ENCODE assay signal across 31 cellular contexts in the genomic region with DNA sequence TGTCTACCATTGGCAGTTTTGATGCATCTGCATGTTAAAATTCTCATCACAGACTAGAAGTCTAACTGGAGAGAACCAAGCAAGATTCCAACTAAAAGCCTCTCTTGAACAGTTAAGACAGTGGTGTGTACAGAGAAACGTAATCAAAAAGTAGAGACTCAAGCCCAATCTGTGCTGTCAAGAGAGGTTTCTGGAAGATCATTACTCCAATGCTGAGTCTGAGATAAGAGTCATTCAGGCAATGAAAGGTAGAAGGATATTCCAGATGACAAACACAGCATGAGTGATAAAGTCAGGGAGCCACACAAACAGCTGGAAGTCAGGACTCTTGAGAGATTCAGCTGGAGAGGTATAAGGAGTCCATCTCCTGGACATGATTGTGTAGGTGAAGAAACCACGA. TPM values are rescaled to one million over a fixed set of nuclear protein-coding genes. Genes with fewer than 3 reads are reported as not detected.
A peak's percentile ranks its signal among the peaks of the same experiment; 100 is the strongest.
DNase-seq lines count a peak whose midpoint lies in the region; ATAC-seq, FAIRE-seq and TF ChIP-seq lines count a peak whose summit lies in the region.
"Had no signal": no experiment of that assay in that cellular context is flagged by ENCODE, and none has a peak within 500 bp of the region (broad histone marks: within the 10 kb centered on the region; RNA-seq: fewer than 3 reads in every experiment).

No MANE protein-coding gene starts in this region.

- H4K91ac ChIP-seq in H1 (replicated peaks; ENCODE audit: insufficient read length, low read length): no peak overlapping the region

- TF ChIP-seq RAD21 in K562 (CRISPR knock-in tag; conservative IDR thresholded peaks at IDR 0.05 in 1 of 2, IDR thresholded peaks at IDR 0.05 in 1 of 2) (no peak), H1 (IDR thresholded peaks at IDR 0.05 in 1 of 2, conservative IDR thresholded peaks at IDR 0.05 in 1 of 2; ENCODE audit: low read depth in 2 of 2, low read length in 2 of 2) (no peak)

- H3K36me3 ChIP-seq in K562 (ENCODE audit: control insufficient read depth, insufficient read depth, low read length) (no peaks in the 10 kb centered on the region), H1 (ENCODE audit: control insufficient read depth in 2 of 4, insufficient read depth in 4 of 4, low read length in 3 of 4) (no peaks in the 10 kb centered on the region)
- H3K36me3 ChIP-seq: BE2C; BLaER1; BLaER1 treated with 17β-estradiol and CSF1 and Interleukin-3, amounts not matched to agents 10 nM and 100 nM had no signal

- H3K4me1 ChIP-seq in K562 (replicated peaks in 1 of 2; ENCODE audit: control insufficient read depth in 2 of 2, insufficient read depth in 2 of 2, low read length in 2 of 2) (no peaks in the 10 kb centered on the region; a peak in 1 of 5 replicates), H1 (replicated peaks in 1 of 4; ENCODE audit: control insufficient read depth in 3 of 4, insufficient read depth in 4 of 4, low read length in 3 of 4) (no peaks in the 10 kb centered on the region)
- H3K4me1 ChIP-seq: A549; BLaER1; BLaER1 treated with 17β-estradiol and CSF1 and Interleukin-3, amounts not matched to agents 10 nM and 100 nM; Caco-2 had no signal

- TF ChIP-seq CTCF in K562 (IDR thresholded peaks at IDR 0.05 in 2 of 3, conservative IDR thresholded peaks at IDR 0.05 in 1 of 3; ENCODE audit: insufficient read depth in 2 of 3, low read depth in 1 of 3, low read length in 3 of 3) (no peak), H1 (IDR thresholded peaks at IDR 0.05; ENCODE audit: control extremely low read depth in 1 of 3, insufficient read depth in 1 of 3, low read depth in 1 of 3, low read length in 3 of 3) (no peak)

- BruUV-seq in K562 (replicated peaks; lab: Mats Ljungman, UMichigan): no TSS peak

- H2BK120ac ChIP-seq in H1 (replicated peaks; ENCODE audit: low read depth, low read length): no peak overlapping the region

- no peak overlapping the region for H2AFZ ChIP-seq in K562 (ENCODE audit: low read depth, low read length)
- 0 out of 2 replicates have a peak overlapping the region, but pooled peaks have one; percentile 20 for H2AFZ ChIP-seq in H1 (ENCODE audit: low read length)

- intact Hi-C loops in K562 (cut with micrococcal nuclease): no loop called here

- H2BK20ac ChIP-seq in H1 (ENCODE audit: low read length): no peak overlapping the region

- H3K18ac ChIP-seq in H1 (ENCODE audit: extremely low read depth, low read length): no peak overlapping the region

- no peak overlapping the region for H3K23ac ChIP-seq in H1 (ENCODE audit: insufficient read length)

- H2BK5ac ChIP-seq in H1 (ENCODE audit: low read depth, low read length): no peak overlapping the region

- H3K23me2 ChIP-seq in H1 (ENCODE audit: low read depth, low read length): no peaks in the 10 kb centered on the region

- CTCF ChIA-PET in K562 (lab: Yijun Ruan, JAX; ENCODE audit: low intra/inter-chr PET ratio) (no interaction called here), H1 (lab: Charles Lee; ENCODE audit: partially characterized antibody) (interaction anchor here (3.0 kb wide), 1 partner anchor 8 kb away, joined by 18 read pairs; no protein-coding TSS in a partner anchor)

- H4K20me1 ChIP-seq in K562 (replicated peaks; ENCODE audit: control insufficient read depth, insufficient read depth, low read length) (no peaks in the 10 kb centered on the region), H1 (replicated peaks in 1 of 2; ENCODE audit: control insufficient read depth in 1 of 2, insufficient read depth in 2 of 2, low read length in 2 of 2) (no peaks in the 10 kb centered on the region)
- H4K20me1 ChIP-seq: BLaER1; BLaER1 treated with 17β-estradiol and CSF1 and Interleukin-3, amounts not matched to agents 10 nM and 100 nM had no signal

- POLR2A ChIA-PET in K562 (lab: Yijun Ruan, JAX) (interaction anchor here (1.6 kb wide), 1 partner anchor 8 kb away, joined by 3 read pairs; no protein-coding TSS in a partner anchor), H1 (lab: Charles Lee; ENCODE audit: partially characterized antibody) (no interaction called here)

- DNase-seq in K562 (ENCODE audit: extremely low read depth in 1 of 4, low spot score in 3 of 4): peak in 1 of 4 experiments; percentile 20
- DNase-seq in H1 (ENCODE audit: low read depth in 1 of 2, low spot score in 2 of 2): no peak
- no peak for DNase-seq in stimulated activated CD4-positive, alpha-beta T cell treated with anti-CD3 and anti-CD28 coated beads, Interleukin-12 subunit alpha, Interleukin-12 subunit beta, amount 100 ng/mL, for 4 hours
- DNase-seq: 8988T; ACHN; AML-193; BE2C; C1 segment of cervical spinal cord; Caco-2; Calu3; CD4-positive, alpha-beta memory T cell; CD4-positive, alpha-beta T cell; CD4-positive, CD25-positive, alpha-beta regulatory T cell; CD8-positive, alpha-beta memory T cell; CD8-positive, alpha-beta T cell; COR-L47; DMS 273 treated with DMSO at 0.1 percent for 48 hours; DMS153; DMS53; DMS79; DMS79 treated with DMSO at 0.1 percent for 48 hours; DND-41; EL had no signal

- H3K79me2 ChIP-seq in K562 (ENCODE audit: control insufficient read depth, insufficient read depth, low read length) (no peaks in the 10 kb centered on the region), H1 (ENCODE audit: control insufficient read depth in 1 of 2, insufficient read depth in 2 of 2, low read length in 2 of 2) (no peaks in the 10 kb centered on the region)

- H3K9me3 ChIP-seq in K562 (replicated peaks; ENCODE audit: control insufficient read depth, insufficient read depth, low read depth, low read length) (no peaks in the 10 kb centered on the region), H1 (ENCODE audit: insufficient read depth in 2 of 2, low read depth in 1 of 2, low read length in 1 of 2) (no peaks in the 10 kb centered on the region; a peak in 1 of 4 replicates)
- H3K9me3 ChIP-seq: A549, BE2C, BLaER1, Caco-2 had no signal

- H2BK15ac ChIP-seq in H1 (ENCODE audit: low read length): no peak overlapping the region

- no peaks in the 10 kb centered on the region for H3K79me1 ChIP-seq in H1 (ENCODE audit: low read depth, low read length)

- H3K9ac ChIP-seq in K562 (ENCODE audit: insufficient read depth in 1 of 2, low read depth in 2 of 2, low read length in 2 of 2): no peak overlapping the region
- H3K9ac ChIP-seq in H1 (replicated peaks in 1 of 4; ENCODE audit: extremely low read depth in 1 of 4, low read depth in 3 of 4, low read length in 3 of 4): no peak overlapping the region
- H3K9ac ChIP-seq: BLaER1; BLaER1 treated with 17β-estradiol and CSF1 and Interleukin-3, amounts not matched to agents 10 nM and 100 nM had no signal

- no peak for FAIRE-seq in K562 (lab: Jason Lieb, UNC)
- no peak for FAIRE-seq in H1 (lab: Jason Lieb, UNC)
- FAIRE-seq: A204.1, A549 had no signal

- H3K4ac ChIP-seq in H1 (replicated peaks; ENCODE audit: insufficient read length, low read depth, low read length): no peak overlapping the region

- H3K27ac ChIP-seq in K562 (ENCODE audit: extremely low read depth, low read depth, low read length) (no peak overlapping the region), H1 (ENCODE audit: low read depth, low read length) (no peak overlapping the region)
- H3K27ac ChIP-seq: 22Rv1; A549; BLaER1; BLaER1 treated with 17β-estradiol and CSF1 and Interleukin-3, amounts not matched to agents 10 nM and 100 nM; C4-2B had no signal

- no peak for TF ChIP-seq POLR2A in K562 (conservative IDR thresholded peaks at IDR 0.05)
- TF ChIP-seq POLR2A in H1 (IDR thresholded peaks at IDR 0.05; ENCODE audit: control extremely low read depth in 1 of 2, low read depth in 2 of 2, low read length in 2 of 2): no peak

- no peaks in the 10 kb centered on the region for H3K9me1 ChIP-seq in K562 (ENCODE audit: control insufficient read depth, insufficient read depth, low read length)

- ATAC-seq in K562 (peak; percentile 68), GM21390 (IDR thresholded peaks at IDR 0.05; ENCODE audit: unreplicated experiment) (no peak)
- ATAC-seq: A549; CD8-positive, alpha-beta T cell had no signal

- WGBS in K562 (ENCODE audit: insufficient coverage, low coverage, missing lambda C conversion rate): 0% methylated on average over 2 of the region's 2 CpGs
- WGBS in H1 (ENCODE audit: extremely low coverage in 1 of 2, insufficient coverage in 1 of 2, insufficient read length in 1 of 2, insufficient replicate concordance in 2 of 2, low coverage in 1 of 2, low lambda C conversion rate in 2 of 2, missing lambda C conversion rate in 1 of 2), 2 experiments: 94% methylated on average over 2 of the region's 2 CpGs; no CpG with 5 or more reads in 1 of the 2 experiments

- H4K5ac ChIP-seq in H1 (ENCODE audit: insufficient read length, low read depth, low read length): no peak overlapping the region

- H3K4me3 ChIP-seq in K562: no peak overlapping the region
- H3K4me3 ChIP-seq in H1 (ENCODE audit: extremely low read depth in 1 of 4, insufficient read depth in 2 of 4, low read depth in 3 of 4, low read length in 4 of 4): no peak overlapping the region
- H3K4me3 ChIP-seq: A549; BLaER1; BLaER1 treated with 17β-estradiol and CSF1 and Interleukin-3, amounts not matched to agents 10 nM and 100 nM had no signal

- TF ChIP-seq EP300 in K562 (IDR thresholded peaks at IDR 0.05; ENCODE audit: low read length): no peak
- no peak for TF ChIP-seq EP300 in H1 (IDR thresholded peaks at IDR 0.05; ENCODE audit: borderline replicate concordance in 1 of 2, low read depth in 2 of 2, low read length in 2 of 2)

- H3K14ac ChIP-seq in H1 (ENCODE audit: insufficient read length): no peak overlapping the region

- no peak overlapping the region for H3K56ac ChIP-seq in H1 (replicated peaks; ENCODE audit: insufficient read length, low read depth, low read length)

- no peak overlapping the region for H3K4me2 ChIP-seq in K562 (ENCODE audit: insufficient read depth, low read length)
- H3K4me2 ChIP-seq in H1 (ENCODE audit: insufficient read depth in 1 of 2, low read depth in 2 of 2, low read length in 2 of 2): no peak overlapping the region
- H3K4me2 ChIP-seq: A549; BLaER1; BLaER1 treated with 17β-estradiol and CSF1 and Interleukin-3, amounts not matched to agents 10 nM and 100 nM had no signal

- H2AK5ac ChIP-seq in H1 (ENCODE audit: low read depth, low read length): no peak overlapping the region

- H4K8ac ChIP-seq in H1 (ENCODE audit: extremely low read depth, insufficient read depth, low read length): no peak overlapping the region

- no peak overlapping the region for H2BK12ac ChIP-seq in H1 (ENCODE audit: low read depth, low read length)

- in situ Hi-C loops in K562 (cut with MboI): no loop called here

- H3K27me3 ChIP-seq in K562 (ENCODE audit: control insufficient read depth in 2 of 2, insufficient read depth in 2 of 2, low read length in 2 of 2): no peaks in the 10 kb centered on the region
- H3K27me3 ChIP-seq in H1 (replicated peaks in 1 of 4; ENCODE audit: control insufficient read depth in 3 of 4, extremely low read depth in 1 of 4, insufficient read depth in 3 of 4, low read length in 3 of 4): no peaks in the 10 kb centered on the region
- H3K27me3 ChIP-seq: BE2C; BLaER1; BLaER1 treated with 17β-estradiol and CSF1 and Interleukin-3, amounts not matched to agents 10 nM and 100 nM had no signal

RNA-seq across cellular contexts. Expression of gene IQUB, which starts 48.7 kb away (rescaled TPM):
- total RNA-seq in K562 (2011; cell fraction: chromatin; rRNA removed; ENCODE audit: low replicate concordance): 2.5 and 10.0 TPM in 2 replicates
- total RNA-seq in K562 (2011; cell fraction: nucleolus; rRNA removed): 1.7 and 2.1 TPM in 2 replicates
- 5.5 and 7.8 TPM in 2 replicates for total RNA-seq in K562 (2011; cell fraction: nucleoplasm; rRNA removed)
- total RNA-seq in K562 (2014; rRNA removed) (0.98 and 1.3 TPM in 2 replicates), K562 (2014; rRNA removed; fragmentation: Illumina TruSeq; extraction: Trizol) (2.4 and 3.1 TPM in 2 replicates), K562 (2015; rRNA removed; fragmentation: Illumina TruSeq; extraction: Trizol) (2.0 and 2.6 TPM in 2 replicates), K562 (2021) (1.1 and 1.9 TPM in 2 replicates)
- polyA plus RNA-seq in K562 (2011; rRNA removed) (0.69 and 1.3 TPM in 2 replicates), K562 (2014; fragmentation: Illumina TruSeq; extraction: Trizol) (1.4 and 1.6 TPM in 2 replicates), K562 (2014; fragmentation: Nextera tagmentation; extraction: Ambion mirVana) (1 to 10 TPM; 1.3 to 1.7 TPM), K562 (2014; rRNA removed) (0.58 and 0.62 TPM in 2 replicates), H1 (2011; rRNA removed) (0.08 and 0.12 TPM in 2 replicates)
- 0.21 and 0.62 TPM in 2 replicates for polyA plus RNA-seq in K562 (2011; cell fraction: cytosol; rRNA removed)
- polyA plus RNA-seq in K562 (2011; cell fraction: nucleus; rRNA removed): 1.3 and 1.5 TPM in 2 replicates
- 1.7 and 2.7 TPM in 2 replicates for polyA plus RNA-seq in K562 (2012)
- polyA minus RNA-seq in K562 (2011; rRNA and poly(A)+ RNA removed): 1.9 and 3.4 TPM in 2 replicates
- polyA minus RNA-seq in K562 (2011; cell fraction: cytosol; rRNA and poly(A)+ RNA removed): 0.73 and 1.2 TPM in 2 replicates
- polyA minus RNA-seq in K562 (2011; cell fraction: nucleus; rRNA and poly(A)+ RNA removed): 5.7 and 6.2 TPM in 2 replicates
- total RNA-seq in H1 (2021; fragmentation: NEBNext Ultra II Directional; extraction: Animal tissue kit (Norgen Biotek cat#: 25700)): 0.82 and 0.96 TPM in 2 replicates
- 0.19 TPM for polyA plus RNA-seq in H1 (2011; cell fraction: cytosol; rRNA removed)
- polyA plus RNA-seq in H1 (2011; cell fraction: nucleus; rRNA removed): 0.24 TPM
- 0.25 to 0.54 TPM (median 0.35 TPM) in 4 replicates for polyA plus RNA-seq in H1 (2012, experiment 1 of 2)
- 0.05 TPM for polyA plus RNA-seq in H1 (2012, experiment 2 of 2)
- 0.47 TPM for polyA plus RNA-seq in H1 (2013, experiment 1 of 2)
- polyA plus RNA-seq in H1 (2013, experiment 2 of 2): 0.35 TPM
- 0.20 and 0.32 TPM in 2 replicates for polyA minus RNA-seq in H1 (2011; rRNA and poly(A)+ RNA removed)
- polyA minus RNA-seq in H1 (2011; cell fraction: cytosol; rRNA and poly(A)+ RNA removed): not detected
- polyA minus RNA-seq in H1 (2011; cell fraction: nucleus; rRNA and poly(A)+ RNA removed): 2.9 TPM
- total RNA-seq: CD4-positive, alpha-beta T cell; CD4-positive, CD25-positive, alpha-beta regulatory T cell; CD8-positive, alpha-beta memory T cell; CD8-positive, alpha-beta T cell had no signal
- polyA plus RNA-seq: CD14-positive monocyte; CD4-positive, alpha-beta memory T cell had no signal
